23 cellular contexts compared by ENCODE assay signal in genomic region chr16:66374176-66374575, GRCh38. TPM values are rescaled to one million over a fixed set of nuclear protein-coding genes. Genes with fewer than 3 reads are reported as not detected.
A peak's percentile ranks its signal among the peaks of the same experiment; 100 is the strongest.
DNase-seq lines count a peak whose midpoint lies in the region; ATAC-seq and TF ChIP-seq lines count a peak whose summit lies in the region.
"Had no signal": no experiment of that assay in that cellular context is flagged by ENCODE, and none has a peak within 500 bp of the region (broad histone marks: within the 10 kb centered on the region; RNA-seq: fewer than 3 reads in every experiment).

No MANE protein-coding gene starts in this region.

- peak overlapping the region; percentile 32; the same call in 1 of the 2 replicates for H2AFZ ChIP-seq in GM23338
- H2AFZ ChIP-seq: GM23248 had no signal

- H3K4me1 ChIP-seq in GM23338 (ENCODE audit: insufficient read depth): no peaks in the 10 kb centered on the region
- H3K4me1 ChIP-seq in RWPE2 (ENCODE audit: insufficient read depth, poor library complexity, severe bottlenecking): no peaks in the 10 kb centered on the region
- peaks cover 0 to 4% of the 10 kb centered on the region in 2 donors for H3K4me1 ChIP-seq in gastrocnemius medialis

- H3K27ac ChIP-seq in GM23338 (ENCODE audit: low read depth) (no peak overlapping the region), RWPE2 (ENCODE audit: poor library complexity, severe bottlenecking) (no peak overlapping the region), gastrocnemius medialis (peak overlapping the region in 3 of 4 donors; percentile 23 to 81 (median 25))
- H3K27ac ChIP-seq: GM23248, KMS-11 had no signal

- in situ Hi-C loops in gastrocnemius medialis (cut with MboI; ENCODE audit: low sequenced_read_pairs in 4 of 4): no loop called here

- H3K79me2 ChIP-seq in GM23338 (replicated peaks; ENCODE audit: insufficient read depth): no peaks in the 10 kb centered on the region

- no peaks in the 10 kb centered on the region for H3K9me3 Mint-ChIP-seq in GM23338
- H3K9me3 Mint-ChIP-seq in endothelial cell (ENCODE audit: unreplicated experiment): no peaks in the 10 kb centered on the region

- H4K20me1 ChIP-seq in GM23338 (replicated peaks; ENCODE audit: insufficient read depth): no peaks in the 10 kb centered on the region

- no peak overlapping the region for H3K4me3 Mint-ChIP-seq in GM23338
- peak overlapping the region; percentile 73 for H3K4me3 Mint-ChIP-seq in endothelial cell (ENCODE audit: unreplicated experiment)

- H3K36me3 Mint-ChIP-seq in GM23338 (ENCODE audit: low read depth) (no peaks in the 10 kb centered on the region), endothelial cell (ENCODE audit: low read depth, unreplicated experiment) (peaks cover 60% of the 10 kb centered on the region)

- TF ChIP-seq POLR2A in gastrocnemius medialis (IDR thresholded peaks at IDR 0.05): no peak

- H3K27me3 Mint-ChIP-seq in GM23338 (ENCODE audit: insufficient read depth, low read depth, poor library complexity): peaks cover 6% of the 10 kb centered on the region
- peaks cover 22% of the 10 kb centered on the region for H3K27me3 Mint-ChIP-seq in endothelial cell (ENCODE audit: unreplicated experiment)

- no peaks in the 10 kb centered on the region for H3F3A ChIP-seq in GM23338 (replicated peaks; ENCODE audit: low read depth)

- ATAC-seq in GM23338 (no peak), RWPE2 (ENCODE audit: low read depth) (no peak), gastrocnemius medialis (no peak), HG03354 (IDR thresholded peaks at IDR 0.05; ENCODE audit: poor library complexity, severe bottlenecking, unreplicated experiment) (no peak), GM19351 (IDR thresholded peaks at IDR 0.05; ENCODE audit: unreplicated experiment) (no peak), GM19397 (IDR thresholded peaks at IDR 0.05; ENCODE audit: unreplicated experiment) (no peak)
- ATAC-seq: HCT116 had no signal

- H3K27me3 ChIP-seq in GM23338 (ENCODE audit: insufficient read depth) (no peaks in the 10 kb centered on the region), RWPE2 (ENCODE audit: insufficient read depth, poor library complexity, severe bottlenecking) (no peaks in the 10 kb centered on the region), gastrocnemius medialis (no peaks in the 10 kb centered on the region)

- TF ChIP-seq CTCF in GM23338 (conservative IDR thresholded peaks at IDR 0.05; ENCODE audit: low read depth in 2 of 2) (no peak), RWPE2 (IDR thresholded peaks at IDR 0.05; ENCODE audit: poor library complexity, severe bottlenecking) (no peak), endothelial cell (IDR thresholded peaks at IDR 0.05; ENCODE audit: unreplicated experiment) (no peak), gastrocnemius medialis (IDR thresholded peaks at IDR 0.05 in 4 of 5, conservative IDR thresholded peaks at IDR 0.05 in 1 of 5) (no peak)

- DNase-seq in GM23338 (ENCODE audit: low spot score) (no peak), RWPE2 (ENCODE audit: low spot score) (peak; percentile 30), endothelial cell (ENCODE audit: low spot score) (no peak), gastrocnemius medialis (no peak)
- DNase-seq: ACHN, C1 segment of cervical spinal cord, GM23248, NCI-H1092, NCI-H1436 treated with DMSO at 0.1 percent for 48 hours, NCI-H2029, NCI-H2171, NCI-H446, NCI-H526 treated with DMSO at 0.1 percent for 48 hours, OCI-M1, SIG-M5, T-helper 1 cell had no signal

- no peak overlapping the region for H3K4me2 ChIP-seq in GM23338
- H3K4me2 ChIP-seq: KMS-11 had no signal

- H3K9me3 ChIP-seq in RWPE2 (ENCODE audit: severe bottlenecking) (no peaks in the 10 kb centered on the region), gastrocnemius medialis (no peaks in the 10 kb centered on the region)

- intact Hi-C loops in gastrocnemius medialis (cut with DNase I; ENCODE audit: low total_unique reads): no loop called here

- no peaks in the 10 kb centered on the region for H3K9me2 ChIP-seq in GM23338 (ENCODE audit: insufficient read depth)

- H3K4me1 Mint-ChIP-seq in GM23338: peaks cover 5% of the 10 kb centered on the region; the same call in 2 of the 3 replicates
- H3K4me1 Mint-ChIP-seq in endothelial cell (ENCODE audit: unreplicated experiment): peaks cover 77% of the 10 kb centered on the region

- H3K4me3 ChIP-seq in GM23338 (no peak overlapping the region), RWPE2 (ENCODE audit: severe bottlenecking) (no peak overlapping the region), gastrocnemius medialis (no peak overlapping the region)
- H3K4me3 ChIP-seq: GM23248 had no signal

- H3K36me3 ChIP-seq in GM23338 (ENCODE audit: insufficient read depth) (no peaks in the 10 kb centered on the region), RWPE2 (ENCODE audit: low read depth) (no peaks in the 10 kb centered on the region), gastrocnemius medialis (no peaks in the 10 kb centered on the region)

- H3K27ac Mint-ChIP-seq in GM23338: no peak overlapping the region
- H3K27ac Mint-ChIP-seq in endothelial cell (ENCODE audit: unreplicated experiment): peak overlapping the region; percentile 10

TF ChIP-seq in GM23338, 12 proteins besides CTCF, POLR2A, EP300 and RAD21:
- no peak for TF ChIP-seq NANOG (IDR thresholded peaks at IDR 0.05; ENCODE audit: borderline replicate concordance)

RNA-seq across cellular contexts. Expression of gene CDH5, which starts 7.7 kb away (rescaled TPM):
- total RNA-seq in GM23338 (2014; rRNA removed; shearing (Covaris generic)): not detected in 2 replicates
- polyA plus RNA-seq in GM23338 (2016; fragmentation: Nextera tagmentation; extraction: Ambion mirVana): 0.18 TPM in 1 of 2 replicates, not detected in the other
- total RNA-seq in endothelial cell (ENCODE audit: unreplicated experiment): 1,308 TPM
- 10 to 100 TPM; 24.3 to 37.4 (median 31.7) TPM for total RNA-seq in gastrocnemius medialis
- total RNA-seq: GM23248, RPMI7951 had no signal
- polyA plus RNA-seq: GM23248 had no signal

RNA-seq across cellular contexts. Expression of gene BEAN1, which starts 52.9 kb away (rescaled TPM):
- 0.07 TPM in 1 of 2 replicates, not detected in the other for total RNA-seq in GM23338 (2014; rRNA removed; shearing (Covaris generic))
- polyA plus RNA-seq in GM23338 (2016; fragmentation: Nextera tagmentation; extraction: Ambion mirVana): 0.10 TPM in 1 of 2 replicates, not detected in the other
- total RNA-seq in endothelial cell (ENCODE audit: unreplicated experiment) (0.49 TPM), gastrocnemius medialis (not detected)
- total RNA-seq: M059J had no signal

Comparison
In these comparisons a context has a peak if more than half of its experiments do, and no peak if none do; other contexts are left out.
1. H3K27ac ChIP-seq: peak in gastrocnemius medialis (3 of 4); none in GM23338 (single experiment) and RWPE2 (single experiment).
2. RNA of gene CDH5, which starts 7.7 kb away (total RNA-seq): 1,308 TPM in endothelial cell (single experiment); 24.3 to 37.4 TPM in gastrocnemius medialis and not detected in GM23338; every median in the first group is over 10 times any median in the second.